ENCODE assay signal across 9 cellular contexts in genomic region chr2:202965810-202966454, GRCh38. TPM values are rescaled to one million over a fixed set of nuclear protein-coding genes. Genes with fewer than 3 reads are reported as not detected.
DNase-seq lines count a peak whose midpoint lies in the region; ATAC-seq, FAIRE-seq and TF ChIP-seq lines count a peak whose summit lies in the region.
"Had no signal": no experiment of that assay in that cellular context is flagged by ENCODE, and none has a peak within 500 bp of the region (broad histone marks: within the 10 kb centered on the region; RNA-seq: fewer than 3 reads in every experiment).

No MANE protein-coding gene starts in this region.

- no peak for TF ChIP-seq CTCF in prostate gland (IDR thresholded peaks at IDR 0.05)
- TF ChIP-seq CTCF in colonic mucosa (IDR thresholded peaks at IDR 0.05): no peak

- H3K27me3 ChIP-seq in prostate gland (replicated peaks; ENCODE audit: insufficient read depth) (no peaks in the 10 kb centered on the region), colonic mucosa (no peaks in the 10 kb centered on the region)

- peak; percentile 67 for ATAC-seq in GM21786 (IDR thresholded peaks at IDR 0.05; ENCODE audit: unreplicated experiment)

- H3K9me3 ChIP-seq in prostate gland: no peaks in the 10 kb centered on the region
- no peaks in the 10 kb centered on the region for H3K9me3 ChIP-seq in colonic mucosa

- peak; percentile 15 for DNase-seq in GM12892 (ENCODE audit: insufficient read length)
- peak; percentile 85 for DNase-seq in MV-4-11 (lab: John Stamatoyannopoulos, UW)
- peak; percentile 39 for DNase-seq in dermis blood vessel endothelial cell
- peak; percentile 12 for DNase-seq in smooth muscle cell of the brain vasculature (ENCODE audit: low read depth, low spot score)
- DNase-seq in prostate gland (ENCODE audit: low spot score): no peak
- no peak for DNase-seq in colonic mucosa
- DNase-seq in HT-29 (ENCODE audit: low spot score): no peak

- FAIRE-seq in GM12892 (lab: Jason Lieb, UNC): peak; percentile 71

- no peak overlapping the region for H3K9ac ChIP-seq in colonic mucosa (ENCODE audit: low read depth in 2 of 2, low read length in 2 of 2)

- H3K27ac ChIP-seq in prostate gland (no peak overlapping the region), colonic mucosa (no peak overlapping the region)

- H3K4me3 ChIP-seq in prostate gland: no peak overlapping the region
- H3K4me3 ChIP-seq in colonic mucosa: no peak overlapping the region
- H3K4me3 ChIP-seq: lung had no signal

- TF ChIP-seq POLR2A in GM12892 (IDR thresholded peaks at IDR 0.05; ENCODE audit: low read depth, low read length) (no peak), prostate gland (IDR thresholded peaks at IDR 0.05) (no peak)

- WGBS in prostate gland: 71% methylated on average over 5 of the region's 5 CpGs

- intact Hi-C loops in prostate gland (cut with DNase I) (no loop called here), colonic mucosa (cut with DNase I) (no loop called here)

- H3K4me1 ChIP-seq in prostate gland (replicated peaks): no peaks in the 10 kb centered on the region
- no peaks in the 10 kb centered on the region for H3K4me1 ChIP-seq in colonic mucosa

- H3K36me3 ChIP-seq in prostate gland: no peaks in the 10 kb centered on the region
- H3K36me3 ChIP-seq in colonic mucosa: no peaks in the 10 kb centered on the region

RNA-seq across cellular contexts. Expression of gene NBEAL1, which starts 48.7 kb away (rescaled TPM):
- polyA plus RNA-seq in GM12892 (2012; ENCODE audit: missing spikeins): 10.0 TPM
- 37.2 and 42.5 TPM in 2 replicates for total RNA-seq in dermis blood vessel endothelial cell
- 10 to 100 TPM; 21.2 to 47.1 TPM for total RNA-seq in prostate gland
- total RNA-seq in colonic mucosa: 10 to 100 TPM; 61.8 to 72.7 TPM
- 13.1 and 14.1 TPM in 2 replicates for total RNA-seq in HT-29 (2014; rRNA removed; shearing (Covaris generic))

RNA-seq across cellular contexts. Expression of gene CARF, which starts 53.9 kb away (rescaled TPM):
- 6.5 TPM for polyA plus RNA-seq in GM12892 (2012; ENCODE audit: missing spikeins)
- total RNA-seq in dermis blood vessel endothelial cell (3.4 and 5.6 TPM in 2 replicates), prostate gland (10 to 100 TPM; 14.3 to 15.8 TPM), colonic mucosa (1 to 10 TPM; 3.8 to 5.1 TPM)
- 0.37 and 5.2 TPM in 2 replicates for total RNA-seq in HT-29 (2014; rRNA removed; shearing (Covaris generic))

RNA-seq across cellular contexts. Expression of gene WDR12, which starts 54.5 kb away (rescaled TPM):
- polyA plus RNA-seq in GM12892 (2012; ENCODE audit: missing spikeins): 85.9 TPM
- 30.4 and 34.7 TPM in 2 replicates for total RNA-seq in dermis blood vessel endothelial cell
- 10 to 100 TPM in 1 of 2 donors, 1 to 10 TPM in 1; 8.9 to 10.5 TPM for total RNA-seq in prostate gland
- total RNA-seq in colonic mucosa: 10 to 100 TPM; 42.0 to 54.2 TPM
- 25.2 and 27.3 TPM in 2 replicates for total RNA-seq in HT-29 (2014; rRNA removed; shearing (Covaris generic))

Comparison
In these comparisons a context has a peak if more than half of its experiments do, and no peak if none do; other contexts are left out.
1. DNase-seq: peak in GM12892 (single experiment), MV-4-11 (single experiment), dermis blood vessel endothelial cell (single experiment) and smooth muscle cell of the brain vasculature (single experiment); none in prostate gland (single experiment), colonic mucosa (single experiment) and HT-29 (single experiment).